Comparison of ENCODE assay signal across 15 cellular contexts in genomic region chrX:136064661-136065043, GRCh38.
DNase-seq lines count a peak whose midpoint lies in the region; ATAC-seq and TF ChIP-seq lines count a peak whose summit lies in the region.
"Had no signal": no experiment of that assay in that cellular context is flagged by ENCODE, and none has a peak within 500 bp of the region (broad histone marks: within the 10 kb centered on the region; RNA-seq: fewer than 3 reads in every experiment).

No MANE protein-coding gene starts in this region.

- ATAC-seq in activated naive CD4-positive, alpha-beta T cell treated with anti-CD3 and anti-CD28 coated beads, Interleukin-2, amount 50 U/mL, for 72 hours, result no peak
- ATAC-seq in lower lobe of right lung, result no peak
- ATAC-seq in GM21786 (IDR thresholded peaks at IDR 0.05; ENCODE audit: unreplicated experiment), result no peak
- ATAC-seq in effector memory CD8-positive, alpha-beta T cell (replicated peaks), result no peak

- TF ChIP-seq CTCF in lower lobe of right lung (IDR thresholded peaks at IDR 0.05), result no peak

- H3K9ac ChIP-seq in subcutaneous abdominal adipose tissue (ENCODE audit: low read length in 5 of 5), result no peak overlapping the region

- H3K27me3 ChIP-seq in lower lobe of right lung (ENCODE audit: low read depth) (no peaks in the 10 kb centered on the region), subcutaneous abdominal adipose tissue (ENCODE audit: control insufficient read depth in 5 of 5, insufficient read depth in 4 of 5, low read length in 5 of 5) (peaks cover 0 to 22% (median 6%) of the 10 kb centered on the region in 5 donors)
- H3K27me3 ChIP-seq: hepatocyte, tibial nerve had no signal

- H3K4me3 ChIP-seq in lower lobe of right lung (no peak overlapping the region), subcutaneous abdominal adipose tissue (ENCODE audit: low read depth in 1 of 5, low read length in 5 of 5) (no peak overlapping the region)
- H3K4me3 ChIP-seq: hepatocyte, tibial nerve had no signal

- no peaks in the 10 kb centered on the region for H3K9me3 ChIP-seq in lower lobe of right lung
- H3K9me3 ChIP-seq in subcutaneous abdominal adipose tissue (ENCODE audit: control insufficient read depth in 5 of 5, low read length in 5 of 5), result peaks cover 0 to 5% (median 0%) of the 10 kb centered on the region in 5 donors
- H3K9me3 ChIP-seq: tibial nerve had no signal

- no peaks in the 10 kb centered on the region for H3K36me3 Mint-ChIP-seq in activated naive CD4-positive, alpha-beta T cell treated with anti-CD3 and anti-CD28 coated beads, Interleukin-2, amount 10 ng/mL, durations not matched to agents 7 days and 5 days
- no peaks in the 10 kb centered on the region for H3K36me3 Mint-ChIP-seq in activated naive CD4-positive, alpha-beta T cell treated with anti-CD3 and anti-CD28 coated beads, Interleukin-2, amount 50 U/mL, for 72 hours
- H3K36me3 Mint-ChIP-seq in effector memory CD8-positive, alpha-beta T cell (ENCODE audit: insufficient read depth), result peaks cover 4% of the 10 kb centered on the region

- H3K4me1 ChIP-seq in lower lobe of right lung (no peaks in the 10 kb centered on the region), subcutaneous abdominal adipose tissue (ENCODE audit: control insufficient read depth in 5 of 5, insufficient read depth in 5 of 5, low read length in 5 of 5) (peaks cover 5 to 43% (median 31%) of the 10 kb centered on the region in 5 donors)

- no peak for DNase-seq in activated naive CD4-positive, alpha-beta T cell treated with anti-CD3 and anti-CD28 coated beads, Interleukin-2, amount 10 ng/mL, durations not matched to agents 7 days and 5 days
- DNase-seq in activated naive CD4-positive, alpha-beta T cell treated with Interleukin-2 at 50 U/mL for 16 hours, result no peak
- no peak for DNase-seq in activated naive CD4-positive, alpha-beta T cell treated with anti-CD3 and anti-CD28 coated beads, Interleukin-2, amount 50 U/mL, for 72 hours (ENCODE audit: low spot score in 2 of 2)
- no peak for DNase-seq in lower lobe of right lung
- DNase-seq in effector memory CD8-positive, alpha-beta T cell, result no peak
- DNase-seq in anterior cingulate cortex (lab: John Stamatoyannopoulos, UW), result no peak
- DNase-seq: activated CD8-positive, alpha-beta memory T cell treated with anti-CD3 and anti-CD28 coated beads, Interleukin-2, amount 50 U/mL, for 4 hours; DMS153; endodermal cell; NCI-H2081 treated with DMSO at 0.1 percent for 48 hours; SHP77 had no signal

- H3K27ac ChIP-seq in lower lobe of right lung (peak overlapping the region; percentile 46), subcutaneous abdominal adipose tissue (ENCODE audit: low read depth, low read length) (peak overlapping the region; percentile 69)
- H3K27ac ChIP-seq: hepatocyte had no signal

- H3K9me3 Mint-ChIP-seq in activated naive CD4-positive, alpha-beta T cell treated with anti-CD3 and anti-CD28 coated beads, Interleukin-2, amount 10 ng/mL, durations not matched to agents 7 days and 5 days, result no peaks in the 10 kb centered on the region
- H3K9me3 Mint-ChIP-seq in activated naive CD4-positive, alpha-beta T cell treated with anti-CD3 and anti-CD28 coated beads, Interleukin-2, amount 50 U/mL, for 72 hours, result peaks cover 0 to 4% of the 10 kb centered on the region in 2 donors
- no peaks in the 10 kb centered on the region for H3K9me3 Mint-ChIP-seq in effector memory CD8-positive, alpha-beta T cell

- H3K36me3 ChIP-seq in lower lobe of right lung (no peaks in the 10 kb centered on the region), subcutaneous abdominal adipose tissue (ENCODE audit: control insufficient read depth in 5 of 5, insufficient read depth in 5 of 5, low read length in 5 of 5) (no peaks in the 10 kb centered on the region)
- H3K36me3 ChIP-seq: tibial nerve had no signal

- CTCF ChIA-PET in activated naive CD4-positive, alpha-beta T cell treated with anti-CD3 and anti-CD28 coated beads, Interleukin-2, amount 10 ng/mL, durations not matched to agents 7 days and 5 days (lab: Charles Lee), result interaction anchor here (0.6 to 1.0 kb wide), 2 partner anchors 33 to 36 kb away, joined by 3 read pairs; no protein-coding TSS in a partner anchor

- H3K4me3 Mint-ChIP-seq in activated naive CD4-positive, alpha-beta T cell treated with anti-CD3 and anti-CD28 coated beads, Interleukin-2, amount 10 ng/mL, durations not matched to agents 7 days and 5 days, result no peak overlapping the region
- H3K4me3 Mint-ChIP-seq in effector memory CD8-positive, alpha-beta T cell, result peak overlapping the region in 1 of 2 donors; percentile 24
- H3K4me3 Mint-ChIP-seq: endodermal cell had no signal

- H3K27ac Mint-ChIP-seq in activated naive CD4-positive, alpha-beta T cell treated with anti-CD3 and anti-CD28 coated beads, Interleukin-2, amount 10 ng/mL, durations not matched to agents 7 days and 5 days, result peak overlapping the region; percentile 81
- peak overlapping the region; percentile 51 to 57 for H3K27ac Mint-ChIP-seq in activated naive CD4-positive, alpha-beta T cell treated with anti-CD3 and anti-CD28 coated beads, Interleukin-2, amount 50 U/mL, for 72 hours
- H3K27ac Mint-ChIP-seq in effector memory CD8-positive, alpha-beta T cell, result peak overlapping the region in 1 of 2 donors; percentile 81
- H3K27ac Mint-ChIP-seq: endodermal cell had no signal

- H3K4me1 Mint-ChIP-seq in activated naive CD4-positive, alpha-beta T cell treated with anti-CD3 and anti-CD28 coated beads, Interleukin-2, amount 10 ng/mL, durations not matched to agents 7 days and 5 days, result peaks cover 27% of the 10 kb centered on the region
- no peaks in the 10 kb centered on the region for H3K4me1 Mint-ChIP-seq in effector memory CD8-positive, alpha-beta T cell (ENCODE audit: low read depth in 2 of 2)
- H3K4me1 Mint-ChIP-seq: endodermal cell had no signal

- intact Hi-C loops in lower lobe of right lung (cut with DNase I), result no loop called here

- no peaks in the 10 kb centered on the region for H3K27me3 Mint-ChIP-seq in activated naive CD4-positive, alpha-beta T cell treated with anti-CD3 and anti-CD28 coated beads, Interleukin-2, amount 10 ng/mL, durations not matched to agents 7 days and 5 days
- H3K27me3 Mint-ChIP-seq in effector memory CD8-positive, alpha-beta T cell, result no peaks in the 10 kb centered on the region
